23 cellular contexts compared by ENCODE assay signal in genomic region chr13:48806522-48806921, GRCh38.
DNase-seq lines count a peak whose midpoint lies in the region; ATAC-seq, FAIRE-seq and TF ChIP-seq lines count a peak whose summit lies in the region.
"Had no signal": no experiment of that assay in that cellular context is flagged by ENCODE, and none has a peak within 500 bp of the region (broad histone marks: within the 10 kb centered on the region; RNA-seq: fewer than 3 reads in every experiment).

No MANE protein-coding gene starts in this region.

- CTCF ChIA-PET in HEK293 (lab: Yijun Ruan, JAX), result no interaction called here
- CTCF ChIA-PET in PC-3 (lab: Charles Lee), result no interaction called here

- H3K9me2 ChIP-seq in PC-3 (replicated peaks; ENCODE audit: low read length), result no peaks in the 10 kb centered on the region

- no peak overlapping the region for H2AFZ ChIP-seq in PC-3 (ENCODE audit: low read length)
- no peak overlapping the region for H2AFZ ChIP-seq in astrocyte (ENCODE audit: low read depth, low read length)
- H2AFZ ChIP-seq: GM23248 had no signal

- BruUV-seq in PC-3 (replicated peaks; lab: Mats Ljungman, UMichigan), result no TSS peak

- peaks cover 6% of the 10 kb centered on the region for H3K9me3 Mint-ChIP-seq in astrocyte (ENCODE audit: unreplicated experiment)
- H3K9me3 Mint-ChIP-seq: type B pancreatic cell had no signal

- no peaks in the 10 kb centered on the region for H3K4me1 ChIP-seq in HEK293 (ENCODE audit: control insufficient read depth, insufficient read depth, low read length)
- peaks cover 15% of the 10 kb centered on the region for H3K4me1 ChIP-seq in PC-3 (ENCODE audit: insufficient read depth, low read length)
- no peaks in the 10 kb centered on the region for H3K4me1 ChIP-seq in astrocyte (ENCODE audit: insufficient read depth, low read length)

- H3K27me3 Mint-ChIP-seq in astrocyte (ENCODE audit: low read depth, unreplicated experiment), result no peaks in the 10 kb centered on the region

- H3K4me3 ChIP-seq in HEK293 (ENCODE audit: low read depth, low read length), result no peak overlapping the region
- H3K4me3 ChIP-seq in PC-3 (ENCODE audit: low read length), result no peak overlapping the region
- H3K4me3 ChIP-seq in astrocyte (ENCODE audit: insufficient read depth, low read depth, low read length), result no peak overlapping the region
- H3K4me3 ChIP-seq: GM23248 had no signal

- DNase-seq in NOMO-1 treated with DMSO at 0.1 percent for 48 hours (lab: John Stamatoyannopoulos, UW; ENCODE audit: unreplicated experiment) (peak; percentile 24), NOMO-1 treated with dmso at 0.1 percent for 144 hours (lab: John Stamatoyannopoulos, UW; ENCODE audit: unreplicated experiment) (no peak), PC-3 (no peak), astrocyte (ENCODE audit: low read depth) (peak; percentile 13), DMS153 (lab: John Stamatoyannopoulos, UW) (no peak)
- DNase-seq in stimulated activated CD4-positive, alpha-beta T cell treated with anti-CD3 and anti-CD28 coated beads, Interleukin-4, amount 100 ng/mL, for 4 hours, result no peak
- no peak for DNase-seq in effector CD8-positive, alpha-beta T cell (lab: John Stamatoyannopoulos, UW)
- DNase-seq: activated T-cell treated with anti-CD3 and anti-CD28 coated beads, Interleukin-2, amount 50 U/mL, for 4 hours; DMS53; GF-D8; GM23248; head of caudate nucleus; left cardiac atrium; NCI-H1105 treated with DMSO at 0.1 percent for 48 hours; NCI-H2029; NCI-H774; nucleus accumbens; OCI-M1 had no signal

- H3K9me3 ChIP-seq in HEK293 (ENCODE audit: control insufficient read depth, insufficient read depth, low read depth, low read length) (no peaks in the 10 kb centered on the region), PC-3 (ENCODE audit: low read length) (no peaks in the 10 kb centered on the region), astrocyte (ENCODE audit: insufficient read depth, low read depth, low read length) (no peaks in the 10 kb centered on the region)

- no peaks in the 10 kb centered on the region for H4K20me1 ChIP-seq in PC-3 (ENCODE audit: low read length)
- no peaks in the 10 kb centered on the region for H4K20me1 ChIP-seq in astrocyte (ENCODE audit: insufficient read depth, low read length)

- H3K9ac ChIP-seq in PC-3 (ENCODE audit: low read length) (no peak overlapping the region), astrocyte (ENCODE audit: low read length) (no peak overlapping the region)
- H3K9ac ChIP-seq: GM23248 had no signal

- H3K4me3 Mint-ChIP-seq in astrocyte (ENCODE audit: unreplicated experiment), result no peak overlapping the region
- H3K4me3 Mint-ChIP-seq: activated T-cell treated with anti-CD3 and anti-CD28 coated beads, Interleukin-2, amount 50 U/mL, for 4 hours; type B pancreatic cell had no signal

- no peaks in the 10 kb centered on the region for H3K36me3 Mint-ChIP-seq in astrocyte (ENCODE audit: low read depth, unreplicated experiment)
- H3K36me3 Mint-ChIP-seq: type B pancreatic cell had no signal

- H3K79me2 ChIP-seq in PC-3 (ENCODE audit: low read length) (no peaks in the 10 kb centered on the region), astrocyte (ENCODE audit: insufficient read depth, low read length) (no peaks in the 10 kb centered on the region)

- POLR2A ChIA-PET in HEK293 (lab: Yijun Ruan, JAX), result no interaction called here
- POLR2A ChIA-PET in PC-3 (lab: Charles Lee; ENCODE audit: unreplicated experiment), result no interaction called here

- FAIRE-seq in astrocyte (lab: Jason Lieb, UNC), result no peak

- H3K4me2 ChIP-seq in PC-3 (ENCODE audit: low read length), result no peak overlapping the region
- no peak overlapping the region for H3K4me2 ChIP-seq in astrocyte (ENCODE audit: low read length)

- peak; percentile 60 for ATAC-seq in PC-3
- ATAC-seq: activated naive CD4-positive, alpha-beta T cell treated with anti-CD3 and anti-CD28 coated beads, Interleukin-2, amount 50 U/mL, for 72 hours; activated T-cell treated with anti-CD3 and anti-CD28 coated beads, Interleukin-2, amount 50 U/mL, for 4 hours; left cardiac atrium; Right ventricle myocardium inferior had no signal

- intact Hi-C loops in PC-3 (cut with micrococcal nuclease), result no loop called here

- peaks cover 27% of the 10 kb centered on the region for H3K4me1 Mint-ChIP-seq in astrocyte (ENCODE audit: low read depth, unreplicated experiment)

- H3K27ac Mint-ChIP-seq in astrocyte (ENCODE audit: unreplicated experiment), result no peak overlapping the region
- H3K27ac Mint-ChIP-seq: type B pancreatic cell had no signal

- H3K27ac ChIP-seq in HEK293 (ENCODE audit: extremely low read depth, low read depth, low read length) (no peak overlapping the region), PC-3 (ENCODE audit: low read length) (no peak overlapping the region), astrocyte (ENCODE audit: low read depth, low read length) (no peak overlapping the region)
- H3K27ac ChIP-seq: 22Rv1, GM23248 had no signal

- no peaks in the 10 kb centered on the region for H3F3A ChIP-seq in PC-3 (ENCODE audit: low read length, unreplicated experiment)

- H3K36me3 ChIP-seq in HEK293 (ENCODE audit: control insufficient read depth in 2 of 2, insufficient read depth in 1 of 2, low read length in 2 of 2) (no peaks in the 10 kb centered on the region), PC-3 (ENCODE audit: low read depth, low read length) (no peaks in the 10 kb centered on the region), astrocyte (ENCODE audit: insufficient read depth, low read length) (no peaks in the 10 kb centered on the region)

- TF ChIP-seq CTCF in HEK293 (tag by site-specific recombination; IDR thresholded peaks at IDR 0.05) (no peak), PC-3 (conservative IDR thresholded peaks at IDR 0.05; ENCODE audit: low read depth, low read length) (no peak), astrocyte (IDR thresholded peaks at IDR 0.05; ENCODE audit: insufficient read depth, low read depth, low read length) (no peak)

- no peaks in the 10 kb centered on the region for H3K27me3 ChIP-seq in PC-3 (ENCODE audit: low read length)
- no peaks in the 10 kb centered on the region for H3K27me3 ChIP-seq in astrocyte (ENCODE audit: insufficient read depth, low read length)

TF ChIP-seq in HEK293, 187 proteins besides CTCF, POLR2A, EP300 and RAD21:
- TF ChIP-seq ZNF530 (tag by site-specific recombination; IDR thresholded peaks at IDR 0.05; ENCODE audit: low read depth) (no peak), SP3 (tag by site-specific recombination; IDR thresholded peaks at IDR 0.05) (no peak), ZNF560 (tag by site-specific recombination; IDR thresholded peaks at IDR 0.05; ENCODE audit: borderline replicate concordance) (no peak), ZBTB20 (tag by site-specific recombination; IDR thresholded peaks at IDR 0.05) (peak; percentile 49; the same call in 1 of the 2 replicates), ZNF335 (tag by site-specific recombination; conservative IDR thresholded peaks at IDR 0.05) (peak; percentile 72), REPIN1 (tag by site-specific recombination; IDR thresholded peaks at IDR 0.05; ENCODE audit: low read depth) (no peak), ZNF785 (tag by site-specific recombination; IDR thresholded peaks at IDR 0.05) (no peak), MEIS1 (CRISPR knock-in tag; IDR thresholded peaks at IDR 0.05; ENCODE audit: borderline replicate concordance) (no peak), ZBTB49 (tag by site-specific recombination; IDR thresholded peaks at IDR 0.05; ENCODE audit: low read depth) (no peak)

Comparison
In these comparisons a context has a peak if more than half of its experiments do, and no peak if none do; other contexts are left out.
1. DNase-seq: peak in NOMO-1 treated with DMSO at 0.1 percent for 48 hours (single experiment) and astrocyte (single experiment); none in NOMO-1 treated with dmso at 0.1 percent for 144 hours (single experiment), PC-3 (single experiment), DMS153 (single experiment), stimulated activated CD4-positive, alpha-beta T cell treated with anti-CD3 and anti-CD28 coated beads, Interleukin-4, amount 100 ng/mL, for 4 hours (0 of 2) and effector CD8-positive, alpha-beta T cell (single experiment).